Comparison of ENCODE assay signal across 1 cellular context in genomic region chr16:7185689-7186088, GRCh38.
TF ChIP-seq lines count a peak whose summit lies in the region.

No MANE protein-coding gene starts in this region.

TF ChIP-seq in HepG2, 621 proteins besides CTCF, POLR2A, EP300 and RAD21 (continued from another document):
- no peak for TF ChIP-seq ZNF646 (CRISPR knock-in tag; IDR thresholded peaks at IDR 0.05)
- TF ChIP-seq SIX1 (CRISPR knock-in tag; IDR thresholded peaks at IDR 0.05; ENCODE audit: borderline replicate concordance) = no peak
- TF ChIP-seq ZNF350 (CRISPR knock-in tag; IDR thresholded peaks at IDR 0.05; ENCODE audit: borderline replicate concordance, low read depth) = no peak
- TF ChIP-seq ZMYM4 (CRISPR knock-in tag; IDR thresholded peaks at IDR 0.05) = no peak
- peak; percentile 65; the same call in 1 of the 2 replicates for TF ChIP-seq HMG20A (CRISPR knock-in tag; IDR thresholded peaks at IDR 0.05; ENCODE audit: borderline replicate concordance)
- peak; percentile 51; the same call in 1 of the 2 replicates for TF ChIP-seq RARA (CRISPR knock-in tag; IDR thresholded peaks at IDR 0.05)
- no peak for TF ChIP-seq SAFB2 (CRISPR knock-in tag; IDR thresholded peaks at IDR 0.05; ENCODE audit: borderline replicate concordance, low read depth)
- TF ChIP-seq CREB1 (IDR thresholded peaks at IDR 0.05) = no peak
- no peak for TF ChIP-seq CREB1 (CRISPR knock-in tag; IDR thresholded peaks at IDR 0.05)
